13 cellular contexts compared by ENCODE assay signal in the genomic region with DNA sequence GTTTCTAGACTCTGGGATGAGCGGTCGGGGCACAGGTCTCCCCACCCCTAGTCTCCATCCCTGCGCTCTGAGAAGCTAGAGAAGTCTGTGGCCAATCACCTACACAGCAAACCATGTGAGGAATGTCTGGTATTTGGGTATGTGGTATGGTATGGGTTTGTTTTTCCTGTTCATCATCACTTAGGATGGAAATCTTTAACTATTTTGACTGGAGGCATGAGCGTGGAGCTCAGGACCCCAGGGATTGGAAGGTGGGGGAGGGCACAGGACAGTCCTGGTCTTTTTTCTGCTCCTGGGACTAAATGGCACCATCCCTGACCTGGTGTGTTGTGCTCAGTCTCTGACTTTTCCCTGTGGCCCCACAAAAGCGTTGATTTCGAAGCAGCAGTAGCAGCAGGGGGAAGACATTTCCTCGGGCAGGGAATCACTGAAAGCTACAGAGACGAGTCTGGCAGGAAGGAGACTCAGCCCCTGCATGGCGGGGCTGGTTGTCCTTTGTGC.
DNase-seq lines count a peak whose midpoint lies in the region; ATAC-seq and TF ChIP-seq lines count a peak whose summit lies in the region.
"Had no signal": no experiment of that assay in that cellular context is flagged by ENCODE, and none has a peak within 500 bp of the region (broad histone marks: within the 10 kb centered on the region; RNA-seq: fewer than 3 reads in every experiment).

No MANE protein-coding gene starts in this region.

- ATAC-seq in Right ventricle myocardium inferior: no peak

- DNase-seq in AG08396 (ENCODE audit: low spot score) (peak; percentile 56), LHCN-M2 (ENCODE audit: low read depth) (peak; percentile 87), dermis blood vessel endothelial cell (peak; percentile 75), mesothelial cell of epicardium (ENCODE audit: low spot score in 2 of 2, unreplicated experiment in 2 of 2) (no peak), NCI-H187 (lab: John Stamatoyannopoulos, UW) (no peak), Right ventricle myocardium inferior (ENCODE audit: missing footprints) (no peak), NCI-H2171 treated with DMSO at 0.1 percent for 48 hours (lab: John Stamatoyannopoulos, UW) (no peak), BE2C (no peak)
- DNase-seq: activated B cell treated with CpG ODN at 0.5 μM for 24 hours; CD4-positive, CD25-positive, alpha-beta regulatory T cell; NCI-H748 treated with DMSO at 0.1 percent for 48 hours had no signal

- TF ChIP-seq CTCF in mesothelial cell of epicardium (IDR thresholded peaks at IDR 0.05; ENCODE audit: unreplicated experiment) (no peak), BE2C (IDR thresholded peaks at IDR 0.05; ENCODE audit: low read depth, low read length) (no peak)

- no peaks in the 10 kb centered on the region for H3K27me3 ChIP-seq in BE2C
- H3K27me3 ChIP-seq: neutrophil had no signal

- peaks cover 6% of the 10 kb centered on the region; the same call in 1 of the 2 replicates for H3K4me1 ChIP-seq in BE2C

- intact Hi-C loops in Right ventricle myocardium inferior (cut with DNase I): loop anchor here (5.0 kb wide), 1 partner anchor 46 kb away; no protein-coding TSS in a partner anchor

- H3K9me3 ChIP-seq in BE2C: no peaks in the 10 kb centered on the region
- H3K9me3 ChIP-seq: neutrophil had no signal

- H3K36me3 ChIP-seq in BE2C: no peaks in the 10 kb centered on the region
- H3K36me3 ChIP-seq: neutrophil had no signal

- peak overlapping the region; percentile 97 for H3K27ac Mint-ChIP-seq in mesothelial cell of epicardium
- H3K27ac Mint-ChIP-seq: activated B cell treated with CpG ODN at 0.5 μM for 24 hours; activated naive CD8-positive, alpha-beta T cell; CD4-positive, CD25-positive, alpha-beta regulatory T cell had no signal

- H3K4me1 Mint-ChIP-seq in mesothelial cell of epicardium: peaks cover 55% of the 10 kb centered on the region
- H3K4me1 Mint-ChIP-seq: activated B cell treated with CpG ODN at 0.5 μM for 24 hours; CD4-positive, CD25-positive, alpha-beta regulatory T cell had no signal

- no peak overlapping the region for H3K4me3 Mint-ChIP-seq in mesothelial cell of epicardium
- H3K4me3 Mint-ChIP-seq: activated B cell treated with CpG ODN at 0.5 μM for 24 hours; activated naive CD8-positive, alpha-beta T cell; CD4-positive, CD25-positive, alpha-beta regulatory T cell had no signal

- no peak overlapping the region for H3K4me3 ChIP-seq in BE2C (ENCODE audit: low read depth, low read length)

- no peaks in the 10 kb centered on the region for H3K9me3 Mint-ChIP-seq in mesothelial cell of epicardium
- H3K9me3 Mint-ChIP-seq: activated B cell treated with CpG ODN at 0.5 μM for 24 hours; CD4-positive, CD25-positive, alpha-beta regulatory T cell had no signal

- H3K36me3 Mint-ChIP-seq in mesothelial cell of epicardium: no peaks in the 10 kb centered on the region
- H3K36me3 Mint-ChIP-seq: activated naive CD8-positive, alpha-beta T cell; CD4-positive, CD25-positive, alpha-beta regulatory T cell had no signal

- H3K27me3 Mint-ChIP-seq in mesothelial cell of epicardium (ENCODE audit: low read depth): no peaks in the 10 kb centered on the region
- H3K27me3 Mint-ChIP-seq: CD4-positive, CD25-positive, alpha-beta regulatory T cell had no signal

Comparison
In these comparisons a context has a peak if more than half of its experiments do, and no peak if none do; other contexts are left out.
1. DNase-seq: peak in AG08396 (single experiment), LHCN-M2 (single experiment) and dermis blood vessel endothelial cell (single experiment); none in mesothelial cell of epicardium (0 of 2), NCI-H187 (0 of 2), Right ventricle myocardium inferior (single experiment), NCI-H2171 treated with DMSO at 0.1 percent for 48 hours (single experiment) and BE2C (single experiment).